Comparison of ENCODE assay signal across 8 cellular contexts in genomic region chr17:39231587-39232551, GRCh38. TPM values are rescaled to one million over a fixed set of nuclear protein-coding genes. Genes with fewer than 3 reads are reported as not detected.
DNase-seq lines count a peak whose midpoint lies in the region; ATAC-seq, FAIRE-seq and TF ChIP-seq lines count a peak whose summit lies in the region.

No MANE protein-coding gene starts in this region.

- H3K27ac Mint-ChIP-seq in activated B cell treated with CpG ODN at 0.5 μM for 24 hours: no peak overlapping the region

- H3K4me1 Mint-ChIP-seq in activated B cell treated with CpG ODN at 0.5 μM for 24 hours: peaks cover 9% of the 10 kb centered on the region

- no peaks in the 10 kb centered on the region for H3K9me3 Mint-ChIP-seq in activated B cell treated with CpG ODN at 0.5 μM for 24 hours

- peaks cover 34% of the 10 kb centered on the region for H3K27me3 Mint-ChIP-seq in activated B cell treated with CpG ODN at 0.5 μM for 24 hours

- H3K36me3 Mint-ChIP-seq in activated B cell treated with CpG ODN at 0.5 μM for 24 hours (ENCODE audit: low read depth): no peaks in the 10 kb centered on the region

- DNase-seq in D721Med (ENCODE audit: insufficient read length, low spot score): peak; percentile 96
- DNase-seq in activated B cell treated with CpG ODN at 0.5 μM for 24 hours: no peak
- peak; percentile 44 for DNase-seq in choroid plexus epithelial cell (ENCODE audit: low read depth)
- DNase-seq in lung microvascular endothelial cell (ENCODE audit: low read depth in 2 of 2): peak; percentile 49 to 57
- peak; percentile 41 for DNase-seq in stimulated activated naive CD4-positive, alpha-beta T cell treated with Interleukin-2 at 50 U/mL for 16 hours (lab: John Stamatoyannopoulos, UW)
- no peak for DNase-seq in NCI-H1048 (lab: John Stamatoyannopoulos, UW)

- peak overlapping the region; percentile 49 for H3K4me3 Mint-ChIP-seq in activated B cell treated with CpG ODN at 0.5 μM for 24 hours

- H3K36me3 ChIP-seq in Loucy (ENCODE audit: insufficient read depth, low read length): no peaks in the 10 kb centered on the region

- no peaks in the 10 kb centered on the region for H3K27me3 ChIP-seq in Loucy (ENCODE audit: insufficient read depth, low read length, poor library complexity, severe bottlenecking)

- H3K4me1 ChIP-seq in Loucy (ENCODE audit: insufficient read depth, low read length, poor library complexity, severe bottlenecking): peaks cover 13% of the 10 kb centered on the region

- peak overlapping the region; percentile 58 for H3K4me3 ChIP-seq in Loucy (ENCODE audit: low read length, poor library complexity, severe bottlenecking)
- no peak overlapping the region for H3K4me3 ChIP-seq in choroid plexus epithelial cell (ENCODE audit: low read depth, low read length)

- no peaks in the 10 kb centered on the region for H4K20me1 ChIP-seq in Loucy (ENCODE audit: insufficient read depth, low read length, poor library complexity, severe bottlenecking)

- TF ChIP-seq CTCF in D721Med (IDR thresholded peaks at IDR 0.05; ENCODE audit: insufficient read depth, missing control alignments) (peak; percentile 75), Loucy (conservative IDR thresholded peaks at IDR 0.05; ENCODE audit: low read length) (peak; percentile 93), activated B cell treated with CpG ODN at 0.5 μM for 24 hours (IDR thresholded peaks at IDR 0.05) (no peak), choroid plexus epithelial cell (conservative IDR thresholded peaks at IDR 0.05; ENCODE audit: low read depth, low read length) (peak; percentile 86)

- H3K9me3 ChIP-seq in Loucy (ENCODE audit: insufficient read depth, low read depth, low read length): no peaks in the 10 kb centered on the region

- POLR2A ChIA-PET in activated B cell treated with CpG ODN at 0.5 μM for 24 hours (lab: Charles Lee): interaction anchor here (0.8 to 2.6 kb wide), 7 partner anchors 14 to 78 kb away, joined by 3 to 19 read pairs (median 9); partner anchors contain the start of gene RPL19

- H3K79me2 ChIP-seq in Loucy (ENCODE audit: insufficient read depth, low read length): no peaks in the 10 kb centered on the region

- intact Hi-C loops in activated B cell treated with CpG ODN at 0.5 μM for 24 hours (cut with micrococcal nuclease): loop anchor here (1.0 to 2.0 kb wide), 3 partner anchors 25 to 79 kb away; no protein-coding TSS in a partner anchor

- H2AFZ ChIP-seq in Loucy (ENCODE audit: low read length): peak overlapping the region; percentile 54; the same call in 1 of the 2 replicates

- ATAC-seq in activated B cell treated with CpG ODN at 0.5 μM for 24 hours (ENCODE audit: low read depth): peak; percentile 90
- no peak for ATAC-seq in HG02852 (IDR thresholded peaks at IDR 0.05; ENCODE audit: unreplicated experiment)

- no peaks in the 10 kb centered on the region for H3K9me2 ChIP-seq in Loucy (replicated peaks; ENCODE audit: low read depth, low read length)

- CTCF ChIA-PET in activated B cell treated with CpG ODN at 0.5 μM for 24 hours (lab: Charles Lee): interaction anchor here (0.8 to 13.1 kb wide), 15 partner anchors 9 to 249 kb away, joined by 3 to 151 read pairs (median 5); partner anchors contain the start of genes ARL5C and RPL19

- H3K9ac ChIP-seq in Loucy (ENCODE audit: low read depth, low read length, poor library complexity, severe bottlenecking): peak overlapping the region; percentile 41

- H3K4me2 ChIP-seq in Loucy (ENCODE audit: low read depth, low read length, poor library complexity, severe bottlenecking): peak overlapping the region; percentile 74

- no peaks in the 10 kb centered on the region for H3F3A ChIP-seq in Loucy (ENCODE audit: low read depth)

- FAIRE-seq in D721Med (lab: Jason Lieb, UNC): no peak

RNA-seq across cellular contexts. Expression of gene STAC2, which starts 6.1 kb away (rescaled TPM):
- not detected in 2 replicates for total RNA-seq in activated B cell treated with CpG ODN at 0.5 μM for 24 hours
- total RNA-seq in lung microvascular endothelial cell: not detected in 2 replicates

RNA-seq across cellular contexts. Expression of gene RPL19, which starts 31.8 kb away (rescaled TPM):
- 3,324 and 3,891 TPM in 2 replicates for total RNA-seq in activated B cell treated with CpG ODN at 0.5 μM for 24 hours
- 1,196 TPM in 2 replicates for total RNA-seq in lung microvascular endothelial cell

RNA-seq across cellular contexts. Expression of gene CACNB1, which starts 34.4 kb away (rescaled TPM):
- 4.5 and 5.7 TPM in 2 replicates for total RNA-seq in activated B cell treated with CpG ODN at 0.5 μM for 24 hours
- total RNA-seq in lung microvascular endothelial cell: 0.65 and 0.99 TPM in 2 replicates

Comparison
In these comparisons a context has a peak if more than half of its experiments do, and no peak if none do; other contexts are left out.
1. DNase-seq: peak in D721Med (single experiment), choroid plexus epithelial cell (single experiment), lung microvascular endothelial cell (2 of 2) and stimulated activated naive CD4-positive, alpha-beta T cell treated with Interleukin-2 at 50 U/mL for 16 hours (single experiment); none in activated B cell treated with CpG ODN at 0.5 μM for 24 hours (single experiment) and NCI-H1048 (single experiment).